In genomic region chr3:114887806-114888205, GRCh38 we compare ENCODE assay signal across 23 cellular contexts.
"Had no signal": no experiment of that assay in that cellular context is flagged by ENCODE, and none has a peak within 500 bp of the region (broad histone marks: within the 10 kb centered on the region; RNA-seq: fewer than 3 reads in every experiment).

No MANE protein-coding gene starts in this region.

- H3K27ac Mint-ChIP-seq: activated CD4-positive, alpha-beta memory T cell treated with anti-CD3 and anti-CD28 coated beads, Interleukin-2, amount 10 ng/mL, durations not matched to agents 7 days and 5 days; activated CD4-positive, alpha-beta T cell treated with anti-CD3 and anti-CD28 coated beads, Interleukin-2, amount 10 ng/mL, durations not matched to agents 24 days and 14 days; activated naive CD8-positive, alpha-beta T cell treated with anti-CD3 and anti-CD28 coated beads, Interleukin-2, amount 50 U/mL, for 24 hours; brain; immature natural killer cell had no signal

- H3K27me3 Mint-ChIP-seq: activated CD4-positive, alpha-beta memory T cell treated with anti-CD3 and anti-CD28 coated beads, Interleukin-2, amount 10 ng/mL, durations not matched to agents 7 days and 5 days; activated CD4-positive, alpha-beta T cell treated with anti-CD3 and anti-CD28 coated beads, Interleukin-2, amount 10 ng/mL, durations not matched to agents 24 days and 14 days; activated naive CD8-positive, alpha-beta T cell treated with anti-CD3 and anti-CD28 coated beads, Interleukin-2, amount 50 U/mL, for 24 hours; brain; naive thymus-derived CD8-positive, alpha-beta T cell had no signal

- H3K4me1 Mint-ChIP-seq: activated CD4-positive, alpha-beta T cell treated with anti-CD3 and anti-CD28 coated beads, Interleukin-2, amount 10 ng/mL, durations not matched to agents 24 days and 14 days had no signal

- H3K36me3 Mint-ChIP-seq: brain had no signal

- ATAC-seq: activated CD4-positive, CD25-positive, alpha-beta regulatory T cell treated with anti-CD3 and anti-CD28 coated beads, Interleukin-2, amount 50 U/mL, for 24 hours; activated naive CD8-positive, alpha-beta T cell treated with anti-CD3 and anti-CD28 coated beads, Interleukin-2, amount 50 U/mL, for 24 hours; left lung; naive thymus-derived CD8-positive, alpha-beta T cell had no signal

- DNase-seq: activated CD4-positive, alpha-beta memory T cell treated with anti-CD3 and anti-CD28 coated beads, Interleukin-2, amount 10 ng/mL, durations not matched to agents 7 days and 5 days; activated CD4-positive, alpha-beta T cell treated with anti-CD3 and anti-CD28 coated beads, Interleukin-2, amount 10 ng/mL, durations not matched to agents 24 days and 14 days; activated effector memory CD4-positive, alpha-beta T cell treated with anti-CD3 and anti-CD28 coated beads, Interleukin-2, amount 50 U/mL, for 16 hours; activated naive CD4-positive, alpha-beta T cell treated with anti-CD3 and anti-CD28 coated beads, Interleukin-2, amount 50 U/mL, for 16 hours; activated naive CD8-positive, alpha-beta T cell treated with anti-CD3 and anti-CD28 coated beads, Interleukin-2, amount 50 U/mL, for 24 hours; activated T-cell treated with anti-CD3 and anti-CD28 coated beads for 4 hours; aorta; caudate nucleus; effector memory CD4-positive, alpha-beta T cell; glutamatergic neuron; immature natural killer cell; left lung; naive thymus-derived CD8-positive, alpha-beta T cell; spleen; stimulated activated CD4-positive, alpha-beta T cell treated with anti-CD3 and anti-CD28 coated beads, Interleukin-4, amount 100 ng/mL, for 1 hour; stimulated activated naive CD4-positive, alpha-beta T cell; upper lobe of left lung had no signal

- H3K9me3 Mint-ChIP-seq: activated CD4-positive, alpha-beta memory T cell treated with anti-CD3 and anti-CD28 coated beads, Interleukin-2, amount 10 ng/mL, durations not matched to agents 7 days and 5 days; activated CD4-positive, alpha-beta T cell treated with anti-CD3 and anti-CD28 coated beads, Interleukin-2, amount 10 ng/mL, durations not matched to agents 24 days and 14 days; activated naive CD8-positive, alpha-beta T cell treated with anti-CD3 and anti-CD28 coated beads, Interleukin-2, amount 50 U/mL, for 24 hours; immature natural killer cell had no signal

- H3K4me3 ChIP-seq: esophagus muscularis mucosa, hepatocyte, left lung, prostate gland, spleen, thoracic aorta, upper lobe of left lung had no signal

- H3K4me3 Mint-ChIP-seq: activated CD4-positive, alpha-beta memory T cell treated with anti-CD3 and anti-CD28 coated beads, Interleukin-2, amount 10 ng/mL, durations not matched to agents 7 days and 5 days; activated CD4-positive, alpha-beta T cell treated with anti-CD3 and anti-CD28 coated beads, Interleukin-2, amount 10 ng/mL, durations not matched to agents 24 days and 14 days; activated naive CD8-positive, alpha-beta T cell treated with anti-CD3 and anti-CD28 coated beads, Interleukin-2, amount 50 U/mL, for 24 hours; brain; immature natural killer cell; naive thymus-derived CD8-positive, alpha-beta T cell had no signal
